In the genomic region with DNA sequence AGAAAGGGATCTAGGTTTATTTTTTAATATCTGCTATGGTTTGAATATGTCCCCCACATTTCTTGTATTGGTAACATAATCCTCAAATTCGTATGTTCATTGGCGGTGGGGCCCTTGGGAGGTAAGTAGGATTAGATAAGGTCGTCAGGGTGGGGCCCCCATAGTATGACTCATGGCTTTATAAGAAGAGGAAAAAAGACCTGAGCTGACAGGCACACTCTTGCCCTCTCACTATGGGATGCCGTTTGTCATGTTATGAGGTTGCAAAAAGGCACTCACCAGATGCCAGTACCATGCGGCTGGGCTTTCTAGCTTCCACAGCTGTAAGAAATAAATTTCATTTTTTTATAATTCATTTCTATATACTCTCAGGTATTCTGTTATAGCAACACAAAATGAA, we compare ENCODE assay signal across 20 cellular contexts.
DNase-seq lines count a peak whose midpoint lies in the region; ATAC-seq and TF ChIP-seq lines count a peak whose summit lies in the region.
"Had no signal": no experiment of that assay in that cellular context is flagged by ENCODE, and none has a peak within 500 bp of the region (broad histone marks: within the 10 kb centered on the region; RNA-seq: fewer than 3 reads in every experiment).

No MANE protein-coding gene starts in this region.

- no peak overlapping the region for H2BK5ac ChIP-seq in mesendoderm (ENCODE audit: low read length)

- no peaks in the 10 kb centered on the region for H3F3A ChIP-seq in GM23338 (replicated peaks; ENCODE audit: low read depth)

- no peak overlapping the region for H3K56ac ChIP-seq in mesendoderm (ENCODE audit: low read length)

- H4K5ac ChIP-seq in mesendoderm (ENCODE audit: low read length), result no peak overlapping the region

- H3K4ac ChIP-seq in mesendoderm (ENCODE audit: low read depth, low read length), result no peak overlapping the region

- H3K36me3 ChIP-seq in GM23338 (ENCODE audit: insufficient read depth), result no peaks in the 10 kb centered on the region
- H3K36me3 ChIP-seq in mesendoderm (ENCODE audit: control insufficient read depth, insufficient read depth, low read length), result no peaks in the 10 kb centered on the region
- H3K36me3 ChIP-seq: HAP-1 had no signal

- DNase-seq in DMS 273 (lab: John Stamatoyannopoulos, UW; ENCODE audit: unreplicated experiment), result peak; percentile 80
- DNase-seq in GM23338 (ENCODE audit: low spot score), result peak; percentile 3
- DNase-seq in NCI-H82 treated with DMSO at 0.1 percent for 48 hours (lab: John Stamatoyannopoulos, UW; ENCODE audit: unreplicated experiment), result peak; percentile 28
- peak; percentile 3 for DNase-seq in mesendoderm
- DNase-seq in DMS79 (lab: John Stamatoyannopoulos, UW), result no peak
- no peak for DNase-seq in RKO (ENCODE audit: low spot score)
- DNase-seq: CD4-positive, CD25-positive, alpha-beta regulatory T cell; COR-L47; DMS153; IMR-90; NCI-H1417; NCI-H187; NCI-H446 treated with DMSO at 0.1 percent for 48 hours; NCI-H774; PC-3; T-helper 17 cell had no signal

- peaks cover 2% of the 10 kb centered on the region; the same call in 2 of the 3 replicates for H3K4me1 Mint-ChIP-seq in GM23338
- H3K4me1 Mint-ChIP-seq: B cell; CD4-positive, CD25-positive, alpha-beta regulatory T cell; T-helper 17 cell had no signal

- H3K27ac ChIP-seq in GM23338 (ENCODE audit: low read depth) (no peak overlapping the region), mesendoderm (ENCODE audit: low read depth, low read length) (no peak overlapping the region)
- H3K27ac ChIP-seq: RWPE1 had no signal

- no peaks in the 10 kb centered on the region for H3K27me3 ChIP-seq in GM23338 (ENCODE audit: insufficient read depth)
- no peaks in the 10 kb centered on the region for H3K27me3 ChIP-seq in mesendoderm (ENCODE audit: insufficient read depth, low read length, poor library complexity)

- H3K36me3 Mint-ChIP-seq in GM23338 (ENCODE audit: low read depth), result no peaks in the 10 kb centered on the region; the same call in 2 of the 3 replicates
- H3K36me3 Mint-ChIP-seq: CD4-positive, CD25-positive, alpha-beta regulatory T cell had no signal

- H3K18ac ChIP-seq in mesendoderm (ENCODE audit: low read length), result no peak overlapping the region

- H3K4me1 ChIP-seq in GM23338 (ENCODE audit: insufficient read depth) (no peaks in the 10 kb centered on the region), mesendoderm (ENCODE audit: control insufficient read depth, low read depth, low read length) (no peaks in the 10 kb centered on the region)
- H3K4me1 ChIP-seq: HAP-1 had no signal

- H3K27me3 Mint-ChIP-seq in GM23338 (ENCODE audit: insufficient read depth, low read depth, poor library complexity), result no peaks in the 10 kb centered on the region
- H3K27me3 Mint-ChIP-seq: B cell, T-helper 17 cell had no signal

- H3K9me3 Mint-ChIP-seq in GM23338, result no peaks in the 10 kb centered on the region

- no peak for TF ChIP-seq CTCF in GM23338 (conservative IDR thresholded peaks at IDR 0.05; ENCODE audit: low read depth in 2 of 2)

- no peaks in the 10 kb centered on the region for H4K20me1 ChIP-seq in GM23338 (replicated peaks; ENCODE audit: insufficient read depth)

- H2AK5ac ChIP-seq in mesendoderm (ENCODE audit: low read length), result no peak overlapping the region

- H3K79me1 ChIP-seq in mesendoderm (ENCODE audit: low read length), result no peaks in the 10 kb centered on the region

- no peak overlapping the region for H3K4me3 Mint-ChIP-seq in GM23338
- H3K4me3 Mint-ChIP-seq: B cell; CD4-positive, CD25-positive, alpha-beta regulatory T cell; T-helper 17 cell had no signal

- H3K79me2 ChIP-seq in GM23338 (replicated peaks; ENCODE audit: insufficient read depth) (no peaks in the 10 kb centered on the region), mesendoderm (ENCODE audit: control insufficient read depth, insufficient read depth, low read length) (no peaks in the 10 kb centered on the region)

- H3K23ac ChIP-seq in mesendoderm (ENCODE audit: low read length), result no peak overlapping the region

- no peak overlapping the region for H3K4me3 ChIP-seq in GM23338
- no peak overlapping the region for H3K4me3 ChIP-seq in mesendoderm (ENCODE audit: low read length)
- H3K4me3 ChIP-seq: HAP-1 had no signal

- H3K27ac Mint-ChIP-seq in GM23338, result peak overlapping the region; percentile 73; the same call in 1 of the 2 replicates
- H3K27ac Mint-ChIP-seq: B cell; CD4-positive, CD25-positive, alpha-beta regulatory T cell; T-helper 17 cell had no signal

- H2BK15ac ChIP-seq in mesendoderm (replicated peaks; ENCODE audit: low read depth), result no peak overlapping the region

- no peak overlapping the region for H2BK120ac ChIP-seq in mesendoderm (ENCODE audit: low read depth, low read length)

- H2AFZ ChIP-seq in GM23338, result no peak overlapping the region

- no peak overlapping the region for H4K8ac ChIP-seq in mesendoderm (ENCODE audit: low read depth, low read length)

- no peak overlapping the region for H3K9ac ChIP-seq in mesendoderm (ENCODE audit: low read length)

- H3K9me2 ChIP-seq in GM23338 (ENCODE audit: insufficient read depth), result no peaks in the 10 kb centered on the region; the same call in 1 of the 2 replicates

- ATAC-seq in GM23338, result 0 out of 3 replicates have a peak, but pooled peaks have one; percentile 32
- no peak for ATAC-seq in HG03196 (IDR thresholded peaks at IDR 0.05; ENCODE audit: unreplicated experiment)
- ATAC-seq: PC-3, T-helper 17 cell had no signal

- no CpG with 5 or more reads among the region's 5 CpGs for WGBS in mesendoderm (ENCODE audit: extremely low coverage, insufficient coverage, low lambda C conversion rate)

- H3K4me2 ChIP-seq in GM23338, result no peak overlapping the region
- H3K4me2 ChIP-seq in mesendoderm (ENCODE audit: low read length), result no peak overlapping the region

TF ChIP-seq in GM23338, 12 proteins besides CTCF, POLR2A, EP300 and RAD21:
- TF ChIP-seq ZNF331 (CRISPR knock-in tag; IDR thresholded peaks at IDR 0.05; ENCODE audit: low read depth) (no peak), EZH2 (IDR thresholded peaks at IDR 0.05; ENCODE audit: low read depth, unreplicated experiment) (no peak), EZH2phosphoT487 (IDR thresholded peaks at IDR 0.05; ENCODE audit: unreplicated experiment) (no peak), STAT1 (IDR thresholded peaks at IDR 0.05; ENCODE audit: unreplicated experiment) (no peak)
- TF ChIP-seq, protein P1, sequence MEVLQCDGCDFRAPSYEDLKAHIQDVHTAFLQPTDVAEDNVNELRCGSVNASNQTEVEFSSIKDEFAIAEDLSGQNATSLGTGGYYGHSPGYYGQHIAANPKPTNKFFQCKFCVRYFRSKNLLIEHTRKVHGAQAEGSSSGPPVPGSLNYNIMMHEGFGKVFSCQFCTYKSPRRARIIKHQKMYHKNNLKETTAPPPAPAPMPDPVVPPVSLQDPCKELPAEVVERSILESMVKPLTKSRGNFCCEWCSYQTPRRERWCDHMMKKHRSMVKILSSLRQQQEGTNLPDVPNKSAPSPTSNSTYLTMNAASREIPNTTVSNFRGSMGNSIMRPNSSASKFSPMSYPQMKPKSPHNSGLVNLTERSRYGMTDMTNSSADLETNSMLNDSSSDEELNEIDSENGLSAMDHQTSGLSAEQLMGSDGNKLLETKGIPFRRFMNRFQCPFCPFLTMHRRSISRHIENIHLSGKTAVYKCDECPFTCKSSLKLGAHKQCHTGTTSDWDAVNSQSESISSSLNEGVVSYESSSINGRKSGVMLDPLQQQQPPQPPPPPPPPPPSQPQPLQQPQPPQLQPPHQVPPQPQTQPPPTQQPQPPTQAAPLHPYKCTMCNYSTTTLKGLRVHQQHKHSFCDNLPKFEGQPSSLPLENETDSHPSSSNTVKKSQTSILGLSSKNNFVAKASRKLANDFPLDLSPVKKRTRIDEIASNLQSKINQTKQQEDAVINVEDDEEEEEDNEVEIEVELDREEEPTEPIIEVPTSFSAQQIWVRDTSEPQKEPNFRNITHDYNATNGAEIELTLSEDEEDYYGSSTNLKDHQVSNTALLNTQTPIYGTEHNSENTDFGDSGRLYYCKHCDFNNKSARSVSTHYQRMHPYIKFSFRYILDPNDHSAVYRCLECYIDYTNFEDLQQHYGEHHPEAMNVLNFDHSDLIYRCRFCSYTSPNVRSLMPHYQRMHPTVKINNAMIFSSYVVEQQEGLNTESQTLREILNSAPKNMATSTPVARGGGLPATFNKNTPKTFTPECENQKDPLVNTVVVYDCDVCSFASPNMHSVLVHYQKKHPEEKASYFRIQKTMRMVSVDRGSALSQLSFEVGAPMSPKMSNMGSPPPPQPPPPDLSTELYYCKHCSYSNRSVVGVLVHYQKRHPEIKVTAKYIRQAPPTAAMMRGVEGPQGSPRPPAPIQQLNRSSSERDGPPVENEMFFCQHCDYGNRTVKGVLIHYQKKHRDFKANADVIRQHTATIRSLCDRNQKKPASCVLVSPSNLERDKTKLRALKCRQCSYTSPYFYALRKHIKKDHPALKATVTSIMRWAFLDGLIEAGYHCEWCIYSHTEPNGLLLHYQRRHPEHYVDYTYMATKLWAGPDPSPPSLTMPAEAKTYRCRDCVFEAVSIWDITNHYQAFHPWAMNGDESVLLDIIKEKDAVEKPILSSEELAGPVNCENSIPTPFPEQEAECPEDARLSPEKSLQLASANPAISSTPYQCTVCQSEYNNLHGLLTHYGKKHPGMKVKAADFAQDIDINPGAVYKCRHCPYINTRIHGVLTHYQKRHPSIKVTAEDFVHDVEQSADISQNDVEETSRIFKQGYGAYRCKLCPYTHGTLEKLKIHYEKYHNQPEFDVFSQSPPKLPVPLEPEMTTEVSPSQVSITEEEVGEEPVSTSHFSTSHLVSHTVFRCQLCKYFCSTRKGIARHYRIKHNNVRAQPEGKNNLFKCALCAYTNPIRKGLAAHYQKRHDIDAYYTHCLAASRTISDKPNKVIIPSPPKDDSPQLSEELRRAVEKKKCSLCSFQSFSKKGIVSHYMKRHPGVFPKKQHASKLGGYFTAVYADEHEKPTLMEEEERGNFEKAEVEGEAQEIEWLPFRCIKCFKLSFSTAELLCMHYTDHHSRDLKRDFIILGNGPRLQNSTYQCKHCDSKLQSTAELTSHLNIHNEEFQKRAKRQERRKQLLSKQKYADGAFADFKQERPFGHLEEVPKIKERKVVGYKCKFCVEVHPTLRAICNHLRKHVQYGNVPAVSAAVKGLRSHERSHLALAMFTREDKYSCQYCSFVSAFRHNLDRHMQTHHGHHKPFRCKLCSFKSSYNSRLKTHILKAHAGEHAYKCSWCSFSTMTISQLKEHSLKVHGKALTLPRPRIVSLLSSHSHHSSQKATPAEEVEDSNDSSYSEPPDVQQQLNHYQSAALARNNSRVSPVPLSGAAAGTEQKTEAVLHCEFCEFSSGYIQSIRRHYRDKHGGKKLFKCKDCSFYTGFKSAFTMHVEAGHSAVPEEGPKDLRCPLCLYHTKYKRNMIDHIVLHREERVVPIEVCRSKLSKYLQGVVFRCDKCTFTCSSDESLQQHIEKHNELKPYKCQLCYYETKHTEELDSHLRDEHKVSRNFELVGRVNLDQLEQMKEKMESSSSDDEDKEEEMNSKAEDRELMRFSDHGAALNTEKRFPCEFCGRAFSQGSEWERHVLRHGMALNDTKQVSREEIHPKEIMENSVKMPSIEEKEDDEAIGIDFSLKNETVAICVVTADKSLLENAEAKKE (CRISPR knock-in tag; IDR thresholded peaks at IDR 0.05), result no peak

Comparison
In these comparisons a context has a peak if more than half of its experiments do, and no peak if none do; other contexts are left out.
1. DNase-seq: peak in DMS 273 (single experiment), GM23338 (single experiment), NCI-H82 treated with DMSO at 0.1 percent for 48 hours (single experiment) and mesendoderm (single experiment); none in DMS79 (single experiment) and RKO (single experiment).